ENCODE assay signal across 1 cellular context in the genomic region with DNA sequence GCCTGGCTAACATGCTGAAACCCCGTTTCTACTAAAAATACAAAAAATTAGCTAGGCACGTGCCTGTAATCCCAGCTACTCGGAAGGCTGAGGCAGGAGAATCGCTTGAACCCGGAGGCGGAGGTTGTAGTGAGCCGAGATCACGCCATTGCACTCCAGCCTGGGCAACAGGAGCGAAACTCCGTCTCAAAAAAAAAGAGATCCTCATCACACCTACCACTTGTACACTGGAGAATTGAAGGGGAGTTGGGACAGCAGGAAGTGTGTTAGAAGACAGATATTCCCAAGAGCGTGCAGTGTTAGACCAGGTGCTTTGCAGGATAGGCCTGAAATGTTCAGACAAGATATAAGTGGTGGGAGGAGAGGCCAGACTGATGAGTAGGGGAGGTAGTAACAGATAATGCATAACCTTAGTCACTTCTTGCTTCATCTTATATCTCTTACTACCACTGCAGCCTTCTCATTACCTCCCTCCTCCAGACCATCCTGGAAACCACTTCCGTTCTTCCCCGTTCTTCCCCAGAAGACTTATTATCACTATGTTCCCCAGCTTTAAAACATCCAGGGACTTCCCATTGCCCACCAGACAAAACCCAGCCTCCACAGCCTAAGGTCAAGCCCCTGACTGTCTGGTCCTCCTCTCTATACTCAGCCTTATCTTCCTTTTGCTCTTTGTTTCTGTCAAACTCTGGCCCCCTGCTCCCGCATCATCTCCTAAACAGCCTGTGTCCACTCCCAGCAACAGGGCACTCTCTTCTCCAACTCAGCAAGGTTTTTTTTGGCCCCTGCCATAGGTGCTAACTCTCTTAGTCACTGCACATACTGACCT.
TF ChIP-seq lines count a peak whose summit lies in the region.

No MANE protein-coding gene starts in this region.

TF ChIP-seq in K562, 482 proteins besides CTCF, POLR2A, EP300 and RAD21 (continued from another document):
- TF ChIP-seq ZNF398 (CRISPR knock-in tag; IDR thresholded peaks at IDR 0.05) (no peak), HEY1 (CRISPR knock-in tag; IDR thresholded peaks at IDR 0.05; ENCODE audit: borderline replicate concordance) (peak; percentile 92; the same call in 1 of the 2 replicates), ERF (CRISPR knock-in tag; IDR thresholded peaks at IDR 0.05) (peak; percentile 92), NEUROD1 (IDR thresholded peaks at IDR 0.05; ENCODE audit: borderline replicate concordance, low read depth, low read length, partially characterized antibody) (peak; percentile 58), TAL1 (IDR thresholded peaks at IDR 0.05) (peak; percentile 100), GABPA (tag; conservative IDR thresholded peaks at IDR 0.05; ENCODE audit: low read depth) (peak; percentile 88)
